In genomic region chr19:11066326-11066725, GRCh38 we compare ENCODE assay signal across 23 cellular contexts.
"Had no signal": no experiment of that assay in that cellular context is flagged by ENCODE, and none has a peak within 500 bp of the region (broad histone marks: within the 10 kb centered on the region; RNA-seq: fewer than 3 reads in every experiment).

No MANE protein-coding gene starts in this region.

- H3K27ac Mint-ChIP-seq: stimulated activated memory B cell treated with anti-CD40 and anti-IgM and Interleukin-4, amounts not matched to agents 10 μg/mL and 1 μg/mL and 100 μg/mL, for 72 hours had no signal

- H3K79me2 ChIP-seq: parathyroid adenoma had no signal

- H3K4me3 Mint-ChIP-seq: naive thymus-derived CD8-positive, alpha-beta T cell; neural crest cell; stimulated activated memory B cell treated with anti-CD40 and anti-IgM and Interleukin-4, amounts not matched to agents 10 μg/mL and 1 μg/mL and 100 μg/mL, for 72 hours; stimulated activated naive CD8-positive, alpha-beta T cell treated with anti-CD3 and anti-CD28 coated beads, Interleukin-15, amount 100 ng/mL, for 72 hours had no signal

- DNase-seq: central memory CD4-positive, alpha-beta T cell; effector CD4-positive, alpha-beta T cell; gastrocnemius medialis; islet precursor cell; naive thymus-derived CD8-positive, alpha-beta T cell; nucleus accumbens; psoas muscle; retina; spleen; stimulated activated CD4-positive, alpha-beta T cell treated with anti-CD3 and anti-CD28 coated beads, Interleukin-15, amount 100 ng/mL, for 24 hours; stimulated activated CD4-positive, alpha-beta T cell treated with anti-CD3 and anti-CD28 coated beads, Interleukin-1b, Interleukin-23, amount 100 ng/mL, for 48 hours; stimulated activated CD4-positive, alpha-beta T cell treated with anti-CD3 and anti-CD28 coated beads, Interleukin-4, amount 100 ng/mL, for 24 hours; stimulated activated naive CD8-positive, alpha-beta T cell treated with anti-CD3 and anti-CD28 coated beads, Interleukin-15, amount 100 ng/mL, for 72 hours; testis had no signal

- ATAC-seq: gastrocnemius medialis; left lung; naive thymus-derived CD8-positive, alpha-beta T cell; psoas muscle; sciatic nerve; stimulated activated memory B cell treated with anti-CD40 and anti-IgM and Interleukin-4, amounts not matched to agents 10 μg/mL and 1 μg/mL and 100 μg/mL, for 72 hours; stimulated activated naive CD8-positive, alpha-beta T cell treated with anti-CD3 and anti-CD28 coated beads, Interleukin-15, amount 100 ng/mL, for 72 hours had no signal

- H3K9me3 Mint-ChIP-seq: naive thymus-derived CD8-positive, alpha-beta T cell; stimulated activated memory B cell treated with anti-CD40 and anti-IgM and Interleukin-4, amounts not matched to agents 10 μg/mL and 1 μg/mL and 100 μg/mL, for 72 hours; stimulated activated naive CD8-positive, alpha-beta T cell treated with anti-CD3 and anti-CD28 coated beads, Interleukin-15, amount 100 ng/mL, for 72 hours had no signal

- H3K4me1 Mint-ChIP-seq: stimulated activated memory B cell treated with anti-CD40 and anti-IgM and Interleukin-4, amounts not matched to agents 10 μg/mL and 1 μg/mL and 100 μg/mL, for 72 hours had no signal

- H3K9me3 ChIP-seq: esophagus muscularis mucosa, gastrocnemius medialis, left lung, psoas muscle, testis had no signal

- H3K4me1 ChIP-seq: gastrocnemius medialis, psoas muscle, testis, tibial nerve had no signal

- H3K27me3 ChIP-seq: esophagus muscularis mucosa, gastrocnemius medialis, left lung, spleen, testis, tibial nerve had no signal

- H2AFZ ChIP-seq: parathyroid adenoma had no signal

- H3K27ac ChIP-seq: coronary artery, esophagus muscularis mucosa, gastrocnemius medialis, left lung, psoas muscle, spleen, testis, tibial nerve had no signal

- H3K4me3 ChIP-seq: coronary artery, esophagus muscularis mucosa, gastrocnemius medialis, left lung, lung, psoas muscle, spleen, testis, tibial nerve had no signal

- H3K27me3 Mint-ChIP-seq: naive thymus-derived CD8-positive, alpha-beta T cell; stimulated activated naive CD8-positive, alpha-beta T cell treated with anti-CD3 and anti-CD28 coated beads, Interleukin-15, amount 100 ng/mL, for 72 hours had no signal

- H3K9ac ChIP-seq: parathyroid adenoma had no signal
